Comparison of ENCODE assay signal across 8 cellular contexts in genomic region chr11:65429069-65429681, GRCh38. TPM values are rescaled to one million over a fixed set of nuclear protein-coding genes. Genes with fewer than 3 reads are reported as not detected.
A peak's percentile ranks its signal among the peaks of the same experiment; 100 is the strongest.
DNase-seq lines count a peak whose midpoint lies in the region; ATAC-seq and TF ChIP-seq lines count a peak whose summit lies in the region.

No MANE protein-coding gene starts in this region.

- peaks cover 22% of the 10 kb centered on the region for H3K79me2 ChIP-seq in neural progenitor cell (ENCODE audit: low read depth)

- CTCF ChIA-PET in T-cell (lab: Charles Lee): interaction anchor here in 1 of 2 donors (2.5 kb wide), 1 partner anchor 12 kb away, joined by 12 read pairs; no protein-coding TSS in a partner anchor

- H3K4me3 Mint-ChIP-seq in activated T-cell treated with anti-CD3 and anti-CD28 coated beads, Interleukin-2, amount 50 U/mL, for 4 hours: peak overlapping the region; percentile 100
- H3K4me3 Mint-ChIP-seq in T-cell (peak overlapping the region; percentile 91 to 100 (median 98)), endodermal cell (no peak overlapping the region), neural progenitor cell (no peak overlapping the region)

- peaks cover 3% of the 10 kb centered on the region for H3F3A ChIP-seq in neural progenitor cell (ENCODE audit: low read depth)

- H3K9ac ChIP-seq in endodermal cell (ENCODE audit: extremely low read depth, low read length, poor library complexity, severe bottlenecking): peak overlapping the region; percentile 1
- H3K9ac ChIP-seq in neural progenitor cell: no peak overlapping the region

- H3K9me3 ChIP-seq in endodermal cell (ENCODE audit: control insufficient read depth, low read length) (no peaks in the 10 kb centered on the region), neural progenitor cell (ENCODE audit: low read depth) (no peaks in the 10 kb centered on the region)

- no peak for ATAC-seq in activated T-cell treated with anti-CD3 and anti-CD28 coated beads, Interleukin-2, amount 50 U/mL, for 4 hours
- ATAC-seq in T-cell (replicated peaks in 1 of 4) (no peak), HG03432 (IDR thresholded peaks at IDR 0.05; ENCODE audit: unreplicated experiment) (no peak), GM21515 (IDR thresholded peaks at IDR 0.05; ENCODE audit: unreplicated experiment) (no peak)

- H4K20me1 ChIP-seq in neural progenitor cell (ENCODE audit: low read depth): peaks cover 4% of the 10 kb centered on the region

- no peaks in the 10 kb centered on the region for H3K9me3 Mint-ChIP-seq in activated T-cell treated with anti-CD3 and anti-CD28 coated beads, Interleukin-2, amount 50 U/mL, for 4 hours
- no peaks in the 10 kb centered on the region for H3K9me3 Mint-ChIP-seq in T-cell
- no peaks in the 10 kb centered on the region for H3K9me3 Mint-ChIP-seq in endodermal cell
- no peaks in the 10 kb centered on the region for H3K9me3 Mint-ChIP-seq in neural progenitor cell

- peaks cover 17% of the 10 kb centered on the region for H3K36me3 ChIP-seq in endodermal cell (ENCODE audit: control insufficient read depth, insufficient read depth, low read length)
- no peaks in the 10 kb centered on the region for H3K36me3 ChIP-seq in neural progenitor cell

- H3K36me3 Mint-ChIP-seq in activated T-cell treated with anti-CD3 and anti-CD28 coated beads, Interleukin-2, amount 50 U/mL, for 4 hours (ENCODE audit: insufficient read depth): peaks cover 31% of the 10 kb centered on the region
- peaks cover 44% of the 10 kb centered on the region for H3K36me3 Mint-ChIP-seq in T-cell
- peaks cover 8% of the 10 kb centered on the region for H3K36me3 Mint-ChIP-seq in endodermal cell (ENCODE audit: low read depth)
- peaks cover 5% of the 10 kb centered on the region for H3K36me3 Mint-ChIP-seq in neural progenitor cell

- 43 to 68% methylated on average over 3 to 8 of the region's 9 CpGs for WGBS in endodermal cell (ENCODE audit: insufficient coverage in 1 of 2, insufficient read length in 1 of 2), 2 experiments

- H3K27ac Mint-ChIP-seq in T-cell: peak overlapping the region; percentile 98 to 99
- H3K27ac Mint-ChIP-seq in endodermal cell: peak overlapping the region; percentile 44
- no peak overlapping the region for H3K27ac Mint-ChIP-seq in neural progenitor cell

- DNase-seq in activated T-cell treated with anti-CD3 and anti-CD28 coated beads, Interleukin-2, amount 50 U/mL, for 4 hours: no peak
- DNase-seq in activated T-cell treated with anti-CD3 and anti-CD28 coated beads for 4 hours (no peak), T-cell (no peak), endodermal cell (no peak), neural progenitor cell (ENCODE audit: low spot score) (peak; percentile 32), NCI-H446 treated with DMSO at 0.1 percent for 48 hours (lab: John Stamatoyannopoulos, UW) (no peak)

- no peak overlapping the region for H2AFZ ChIP-seq in neural progenitor cell (replicated peaks)

- H3K4me3 ChIP-seq in endodermal cell (ENCODE audit: low read length) (peak overlapping the region; percentile 83), neural progenitor cell (no peak overlapping the region)

- POLR2A ChIA-PET in T-cell (lab: Charles Lee): interaction anchor here (0.6 to 2.2 kb wide), 3 partner anchors 8 to 71 kb away, joined by 3 to 8 read pairs (median 8); partner anchors contain the start of gene MALAT1 (in 1 of the 2)

- peaks cover 74% of the 10 kb centered on the region for H3K4me1 Mint-ChIP-seq in activated T-cell treated with anti-CD3 and anti-CD28 coated beads, Interleukin-2, amount 50 U/mL, for 4 hours (ENCODE audit: low read depth)
- H3K4me1 Mint-ChIP-seq in T-cell: peaks cover 75 to 95% (median 77%) of the 10 kb centered on the region in 3 donors
- peaks cover 58% of the 10 kb centered on the region for H3K4me1 Mint-ChIP-seq in endodermal cell
- H3K4me1 Mint-ChIP-seq in neural progenitor cell: peaks cover 55% of the 10 kb centered on the region

- H3K27ac ChIP-seq in endodermal cell (ENCODE audit: low read depth, low read length) (no peak overlapping the region), neural progenitor cell (no peak overlapping the region)

- H3K27me3 ChIP-seq in endodermal cell (ENCODE audit: control insufficient read depth, insufficient read depth, low read length, poor library complexity, severe bottlenecking) (no peaks in the 10 kb centered on the region), neural progenitor cell (no peaks in the 10 kb centered on the region)

- H3K27me3 Mint-ChIP-seq in activated T-cell treated with anti-CD3 and anti-CD28 coated beads, Interleukin-2, amount 50 U/mL, for 4 hours (ENCODE audit: low read depth): no peaks in the 10 kb centered on the region
- H3K27me3 Mint-ChIP-seq in T-cell: no peaks in the 10 kb centered on the region
- H3K27me3 Mint-ChIP-seq in endodermal cell (ENCODE audit: insufficient read depth): no peaks in the 10 kb centered on the region
- peaks cover 5% of the 10 kb centered on the region for H3K27me3 Mint-ChIP-seq in neural progenitor cell (ENCODE audit: insufficient read depth, low read depth)

- no peak overlapping the region for H3K4me2 ChIP-seq in neural progenitor cell

- H3K4me1 ChIP-seq in endodermal cell (ENCODE audit: control insufficient read depth, insufficient read depth, low read length): peaks cover 4% of the 10 kb centered on the region
- H3K4me1 ChIP-seq in neural progenitor cell: peaks cover 15% of the 10 kb centered on the region

- TF ChIP-seq CTCF in endodermal cell (conservative IDR thresholded peaks at IDR 0.05) (no peak), neural progenitor cell (IDR thresholded peaks at IDR 0.05) (no peak)

RNA-seq across cellular contexts. Expression of gene NEAT1, which starts 6.6 kb away (rescaled TPM):
- 100 to 1,000 TPM in 2 of 3 donors, 10 to 100 TPM in 1; 95.5 to 136 (median 123) TPM for total RNA-seq in activated T-cell treated with anti-CD3 and anti-CD28 coated beads, Interleukin-2, amount 50 U/mL, for 4 hours
- 1,000 to 10,000 TPM in 1 of 5 donors, 100 to 1,000 TPM in 4; 368 to 1,017 (median 906) TPM for total RNA-seq in T-cell
- 10 to 100 TPM; 61.3 to 85.2 TPM for total RNA-seq in endodermal cell
- polyA plus RNA-seq in endodermal cell (2013, experiment 1 of 2): 21.0 TPM
- 14.2 TPM for polyA plus RNA-seq in endodermal cell (2013, experiment 2 of 2)
- total RNA-seq in neural progenitor cell (ENCODE audit: low replicate concordance): 2.8 and 4.0 TPM in 2 replicates

RNA-seq across cellular contexts. Expression of gene FRMD8, which starts 42.7 kb away (rescaled TPM):
- total RNA-seq in activated T-cell treated with anti-CD3 and anti-CD28 coated beads, Interleukin-2, amount 50 U/mL, for 4 hours: 10 to 100 TPM; 43.0 to 49.2 (median 44.9) TPM
- total RNA-seq in T-cell (10 to 100 TPM; 35.6 to 79.1 (median 77.8) TPM), endodermal cell (10 to 100 TPM; 27.4 to 29.6 TPM), neural progenitor cell (ENCODE audit: low replicate concordance) (5.8 and 28.3 TPM in 2 replicates)
- 10.8 TPM for polyA plus RNA-seq in endodermal cell (2013, experiment 1 of 2)
- 11.9 TPM for polyA plus RNA-seq in endodermal cell (2013, experiment 2 of 2)

RNA-seq across cellular contexts. Expression of gene SLC25A45, which starts 46.7 kb away (rescaled TPM):
- total RNA-seq in activated T-cell treated with anti-CD3 and anti-CD28 coated beads, Interleukin-2, amount 50 U/mL, for 4 hours: 10 to 100 TPM in 1 of 3 donors, 1 to 10 TPM in 2; 7.0 to 11.1 (median 9.5) TPM
- 10 to 100 TPM; 18.7 to 72.2 (median 22.6) TPM for total RNA-seq in T-cell
- 1 to 10 TPM; 3.0 to 6.3 TPM for total RNA-seq in endodermal cell
- polyA plus RNA-seq in endodermal cell (2013, experiment 1 of 2): 0.71 TPM
- polyA plus RNA-seq in endodermal cell (2013, experiment 2 of 2): 0.50 TPM
- 0.47 and 1.2 TPM in 2 replicates for total RNA-seq in neural progenitor cell (ENCODE audit: low replicate concordance)

Comparison
In these comparisons a context has a peak if more than half of its experiments do, and no peak if none do; other contexts are left out.
1. H3K4me3 Mint-ChIP-seq: peak in activated T-cell treated with anti-CD3 and anti-CD28 coated beads, Interleukin-2, amount 50 U/mL, for 4 hours (single experiment) and T-cell (3 of 3); none in endodermal cell (single experiment) and neural progenitor cell (single experiment).
2. RNA of gene NEAT1, which starts 6.6 kb away (total RNA-seq): 368 to 1,017 TPM in T-cell, 95.5 to 136 TPM in activated T-cell treated with anti-CD3 and anti-CD28 coated beads, Interleukin-2, amount 50 U/mL, for 4 hours and 61.3 to 85.2 TPM in endodermal cell; 2.8 to 4.0 TPM in neural progenitor cell; every median in the first group is over 10 times any median in the second.